ENCODE assay signal across 10 cellular contexts in the genomic region with DNA sequence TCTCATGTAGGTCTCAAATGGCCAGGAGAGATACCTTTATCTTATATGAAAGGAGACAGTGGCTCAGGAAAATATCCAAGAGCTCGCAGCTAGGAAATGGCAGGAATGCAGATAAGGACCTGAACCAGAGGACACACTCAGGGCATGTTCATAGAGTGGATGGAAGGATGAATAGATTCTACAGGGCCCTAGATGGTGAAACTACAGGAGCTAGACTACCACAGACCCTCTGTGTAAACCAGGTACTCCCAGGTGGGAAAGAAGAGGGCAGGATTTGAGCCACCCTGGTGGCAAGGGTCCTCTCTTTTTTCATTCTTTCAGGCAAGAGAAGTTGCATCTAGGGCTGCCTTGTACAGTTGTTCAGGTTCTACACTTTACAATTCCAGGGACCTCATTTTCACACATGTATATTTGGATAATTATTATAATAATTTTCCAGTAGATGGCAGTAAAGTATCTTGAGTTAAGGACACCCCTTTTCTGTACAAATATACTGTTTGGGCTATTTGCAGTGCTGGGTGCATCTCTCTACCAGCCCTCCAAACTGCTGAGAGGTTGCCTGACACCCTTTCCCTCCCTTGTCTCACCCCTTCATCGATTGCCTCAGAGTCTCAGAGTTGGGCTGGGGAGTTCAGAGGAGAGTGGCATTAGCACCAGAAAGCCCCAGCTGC. TPM values are rescaled to one million over a fixed set of nuclear protein-coding genes. Genes with fewer than 3 reads are reported as not detected.
DNase-seq lines count a peak whose midpoint lies in the region; ATAC-seq and TF ChIP-seq lines count a peak whose summit lies in the region.
"Had no signal": no experiment of that assay in that cellular context is flagged by ENCODE, and none has a peak within 500 bp of the region (broad histone marks: within the 10 kb centered on the region; RNA-seq: fewer than 3 reads in every experiment).

No MANE protein-coding gene starts in this region.

- H3K4me1 Mint-ChIP-seq in activated CD8-positive, alpha-beta memory T cell treated with anti-CD3 and anti-CD28 coated beads, Interleukin-2, amount 10 ng/mL, durations not matched to agents 7 days and 5 days = no peaks in the 10 kb centered on the region
- H3K4me1 Mint-ChIP-seq: CD8-positive, alpha-beta memory T cell had no signal

- no peak overlapping the region for H3K27ac ChIP-seq in body of pancreas
- no peak overlapping the region for H3K27ac ChIP-seq in gastroesophageal sphincter
- H3K27ac ChIP-seq: SK-N-MC had no signal

- H3K9me3 ChIP-seq in body of pancreas (no peaks in the 10 kb centered on the region), gastroesophageal sphincter (no peaks in the 10 kb centered on the region)

- no peaks in the 10 kb centered on the region for H3K4me1 ChIP-seq in body of pancreas
- H3K4me1 ChIP-seq in gastroesophageal sphincter = no peaks in the 10 kb centered on the region

- no peaks in the 10 kb centered on the region for H3K9me3 Mint-ChIP-seq in activated CD8-positive, alpha-beta memory T cell treated with anti-CD3 and anti-CD28 coated beads, Interleukin-2, amount 10 ng/mL, durations not matched to agents 7 days and 5 days (ENCODE audit: low read depth)

- H3K27ac Mint-ChIP-seq in activated CD8-positive, alpha-beta memory T cell treated with anti-CD3 and anti-CD28 coated beads, Interleukin-2, amount 10 ng/mL, durations not matched to agents 7 days and 5 days = no peak overlapping the region

- CTCF ChIA-PET in activated CD8-positive, alpha-beta memory T cell treated with anti-CD3 and anti-CD28 coated beads, Interleukin-2, amount 10 ng/mL, durations not matched to agents 7 days and 5 days (lab: Charles Lee) = interaction anchor here (0.6 to 7.3 kb wide), 21 partner anchors 8 to 1054 kb away, joined by 3 to 72 read pairs (median 4); no protein-coding TSS in a partner anchor

- ATAC-seq in activated CD8-positive, alpha-beta memory T cell treated with anti-CD3 and anti-CD28 coated beads, Interleukin-2, amount 10 ng/mL, durations not matched to agents 7 days and 5 days = peak; percentile 61
- ATAC-seq in body of pancreas (no peak), GM21360 (IDR thresholded peaks at IDR 0.05; ENCODE audit: unreplicated experiment) (no peak), GM18909 (IDR thresholded peaks at IDR 0.05; ENCODE audit: poor library complexity, unreplicated experiment) (no peak), gastroesophageal sphincter (no peak)

- TF ChIP-seq CTCF in body of pancreas (IDR thresholded peaks at IDR 0.05) (peak in 5 of 7 experiments; percentile 14 to 41 (median 24)), gastroesophageal sphincter (IDR thresholded peaks at IDR 0.05) (peak in 1 of 4 experiments; percentile 19)

- TF ChIP-seq EP300 in gastroesophageal sphincter (IDR thresholded peaks at IDR 0.05) = no peak

- WGBS in body of pancreas, 2 donors = 16 to 23% methylated on average over 2 of the region's 2 CpGs
- WGBS in gastroesophageal sphincter (ENCODE audit: low coverage in 1 of 2), 2 donors = 20 to 50% methylated on average over 1 to 2 of the region's 2 CpGs

- peaks cover 31% of the 10 kb centered on the region for H3K27me3 Mint-ChIP-seq in activated CD8-positive, alpha-beta memory T cell treated with anti-CD3 and anti-CD28 coated beads, Interleukin-2, amount 10 ng/mL, durations not matched to agents 7 days and 5 days

- intact Hi-C loops in body of pancreas (cut with DNase I) = loop anchor here (5.0 kb wide), 2 partner anchors 65 to 165 kb away; no protein-coding TSS in a partner anchor

- TF ChIP-seq POLR2A in body of pancreas (IDR thresholded peaks at IDR 0.05) = no peak
- no peak for TF ChIP-seq POLR2A in gastroesophageal sphincter (IDR thresholded peaks at IDR 0.05)

- H3K36me3 ChIP-seq in body of pancreas (replicated peaks in 1 of 2; ENCODE audit: insufficient read depth in 1 of 2, low read depth in 2 of 2) = no peaks in the 10 kb centered on the region
- H3K36me3 ChIP-seq in gastroesophageal sphincter = no peaks in the 10 kb centered on the region

- H3K27me3 ChIP-seq in body of pancreas (peaks cover 0 to 1% of the 10 kb centered on the region in 2 donors), gastroesophageal sphincter (peaks cover 59% of the 10 kb centered on the region)

- no peaks in the 10 kb centered on the region for H3K36me3 Mint-ChIP-seq in activated CD8-positive, alpha-beta memory T cell treated with anti-CD3 and anti-CD28 coated beads, Interleukin-2, amount 10 ng/mL, durations not matched to agents 7 days and 5 days

- no peak overlapping the region for H3K4me3 Mint-ChIP-seq in activated CD8-positive, alpha-beta memory T cell treated with anti-CD3 and anti-CD28 coated beads, Interleukin-2, amount 10 ng/mL, durations not matched to agents 7 days and 5 days
- H3K4me3 Mint-ChIP-seq: CD8-positive, alpha-beta memory T cell had no signal

- H3K4me3 ChIP-seq in body of pancreas (no peak overlapping the region), gastroesophageal sphincter (no peak overlapping the region)
- H3K4me3 ChIP-seq: SK-N-MC had no signal

- no peak for DNase-seq in activated CD8-positive, alpha-beta memory T cell treated with anti-CD3 and anti-CD28 coated beads, Interleukin-2, amount 10 ng/mL, durations not matched to agents 7 days and 5 days
- no peak for DNase-seq in activated CD8-positive, alpha-beta memory T cell treated with anti-CD3 and anti-CD28 coated beads for 24 hours
- DNase-seq in NCI-H2196 (lab: John Stamatoyannopoulos, UW; ENCODE audit: unreplicated experiment) = peak; percentile 70
- no peak for DNase-seq in body of pancreas
- DNase-seq in myocyte (ENCODE audit: low read depth) = peak; percentile 37

RNA-seq across cellular contexts. Expression of a gene that starts 10.5 kb away (rescaled TPM):
- not detected for total RNA-seq in activated CD8-positive, alpha-beta memory T cell treated with anti-CD3 and anti-CD28 coated beads, Interleukin-2, amount 10 ng/mL, durations not matched to agents 7 days and 5 days
- total RNA-seq in body of pancreas (not detected), myocyte (0.40 and 1.0 TPM in 2 replicates), gastroesophageal sphincter (under 1 TPM in 2 of 4 donors, not detected in 2; 0.12 to 0.40 TPM)
- polyA plus RNA-seq in myocyte (2012) = 0.08 TPM
- total RNA-seq: CD8-positive, alpha-beta memory T cell had no signal
- polyA plus RNA-seq: CD8-positive, alpha-beta memory T cell had no signal

RNA-seq across cellular contexts. Expression of a gene that starts 29.5 kb away (rescaled TPM):
- total RNA-seq in activated CD8-positive, alpha-beta memory T cell treated with anti-CD3 and anti-CD28 coated beads, Interleukin-2, amount 10 ng/mL, durations not matched to agents 7 days and 5 days = under 1 TPM; 0.14 to 0.50 TPM
- 1 to 10 TPM in 1 of 2 donors, under 1 TPM in 1; 0.33 to 3.6 TPM for total RNA-seq in body of pancreas
- total RNA-seq in myocyte = 0.08 and 0.16 TPM in 2 replicates
- 0.04 TPM for polyA plus RNA-seq in myocyte (2012)
- total RNA-seq in gastroesophageal sphincter = under 1 TPM in 3 of 4 donors, not detected in 1; 0.08 to 0.13 (median 0.10) TPM

RNA-seq across cellular contexts. Expression of a gene that starts 54.0 kb away (rescaled TPM):
- 10 to 100 TPM; 11.3 to 12.0 TPM for total RNA-seq in activated CD8-positive, alpha-beta memory T cell treated with anti-CD3 and anti-CD28 coated beads, Interleukin-2, amount 10 ng/mL, durations not matched to agents 7 days and 5 days
- total RNA-seq in body of pancreas = 10 to 100 TPM; 13.7 to 17.1 TPM
- total RNA-seq in myocyte = 30.7 and 42.9 TPM in 2 replicates
- polyA plus RNA-seq in myocyte (2012) = 12.4 TPM
- total RNA-seq in gastroesophageal sphincter = 10 to 100 TPM; 49.0 to 74.1 (median 60.4) TPM

Comparison
In these comparisons a context has a peak if more than half of its experiments do, and no peak if none do; other contexts are left out.
1. DNase-seq: peak in NCI-H2196 (single experiment) and myocyte (single experiment); none in activated CD8-positive, alpha-beta memory T cell treated with anti-CD3 and anti-CD28 coated beads, Interleukin-2, amount 10 ng/mL, durations not matched to agents 7 days and 5 days (single experiment), activated CD8-positive, alpha-beta memory T cell treated with anti-CD3 and anti-CD28 coated beads for 24 hours (single experiment) and body of pancreas (0 of 4).